In genomic region chr12:111443586-111443985, GRCh38 we compare ENCODE assay signal across 10 cellular contexts. TPM values are rescaled to one million over a fixed set of nuclear protein-coding genes. Genes with fewer than 3 reads are reported as not detected.
DNase-seq lines count a peak whose midpoint lies in the region; FAIRE-seq and TF ChIP-seq lines count a peak whose summit lies in the region.
"Had no signal": no experiment of that assay in that cellular context is flagged by ENCODE, and none has a peak within 500 bp of the region (broad histone marks: within the 10 kb centered on the region; RNA-seq: fewer than 3 reads in every experiment).

No MANE protein-coding gene starts in this region.

- peaks cover 9% of the 10 kb centered on the region for H4K20me1 ChIP-seq in keratinocyte (ENCODE audit: control insufficient read depth, extremely low read depth, insufficient read depth, low read length)

- peaks cover 67% of the 10 kb centered on the region for H3K36me3 Mint-ChIP-seq in activated T-helper 2 cell treated with anti-CD3 and anti-CD28 coated beads, Interferon-gamma antibody, Interleukin-2, Interleukin-4, amounts not matched to agents 10 μg/mL and 5 μg/mL and 100 μg/mL, durations not matched to agents 14 hours and 24 hours and 36 hours (ENCODE audit: low read depth)

- H3K4me3 ChIP-seq in keratinocyte (ENCODE audit: control insufficient read depth in 2 of 3, extremely low read depth in 1 of 3, insufficient read depth in 2 of 3, low read depth in 1 of 3, low read length in 3 of 3) (no peak overlapping the region), transverse colon (no peak overlapping the region)
- H3K4me3 ChIP-seq: thoracic aorta had no signal

- H3K4me3 Mint-ChIP-seq in activated T-helper 2 cell treated with anti-CD3 and anti-CD28 coated beads, Interferon-gamma antibody, Interleukin-2, Interleukin-4, amounts not matched to agents 10 μg/mL and 5 μg/mL and 100 μg/mL, durations not matched to agents 14 hours and 24 hours and 36 hours (ENCODE audit: low read depth): peak overlapping the region; percentile 19

- H3K4me1 ChIP-seq in keratinocyte (ENCODE audit: control insufficient read depth, extremely low read depth, insufficient read depth, low read length) (peaks cover 21% of the 10 kb centered on the region), transverse colon (peaks cover 43 to 86% (median 56%) of the 10 kb centered on the region in 4 donors)

- H3K27me3 ChIP-seq in keratinocyte (ENCODE audit: control insufficient read depth, extremely low read depth, insufficient read depth, low read length): no peaks in the 10 kb centered on the region
- H3K27me3 ChIP-seq in transverse colon: no peaks in the 10 kb centered on the region

- H3K27ac ChIP-seq in keratinocyte (ENCODE audit: control insufficient read depth, insufficient read depth, low read length) (peak overlapping the region; percentile 12), transverse colon (peak overlapping the region; percentile 66 to 77 (median 72))

- no peak overlapping the region for H2AFZ ChIP-seq in keratinocyte (ENCODE audit: control insufficient read depth, low read length)

- H3K9me3 Mint-ChIP-seq in activated T-helper 2 cell treated with anti-CD3 and anti-CD28 coated beads, Interferon-gamma antibody, Interleukin-2, Interleukin-4, amounts not matched to agents 10 μg/mL and 5 μg/mL and 100 μg/mL, durations not matched to agents 14 hours and 24 hours and 36 hours: no peaks in the 10 kb centered on the region

- H3K36me3 ChIP-seq in keratinocyte (ENCODE audit: control insufficient read depth in 2 of 2, extremely low read depth in 1 of 2, insufficient read depth in 2 of 2, low read length in 2 of 2) (peaks cover 10 to 41% of the 10 kb centered on the region in 2 experiments), transverse colon (no peaks in the 10 kb centered on the region)

- no peak for TF ChIP-seq POLR2A in transverse colon (IDR thresholded peaks at IDR 0.05)

- in situ Hi-C loops in transverse colon (cut with MboI; ENCODE audit: low pct_ligation_motif_present in 1 of 4, low pct_unique_long_range_greater_than_20kb in 1 of 4, low sequenced_read_pairs in 3 of 4): no loop called here

- dilution Hi-C loops in keratinocyte (cut with MboI; ENCODE audit: extremely low pct_ligation_motif_present, low sequenced_read_pairs): no loop called here

- TF ChIP-seq EP300 in transverse colon (IDR thresholded peaks at IDR 0.05; ENCODE audit: low read depth): no peak

- no peak overlapping the region for H3K4me2 ChIP-seq in keratinocyte (ENCODE audit: control insufficient read depth, extremely low read depth, insufficient read depth, low read depth, low read length)

- H3K27me3 Mint-ChIP-seq in activated T-helper 2 cell treated with anti-CD3 and anti-CD28 coated beads, Interferon-gamma antibody, Interleukin-2, Interleukin-4, amounts not matched to agents 10 μg/mL and 5 μg/mL and 100 μg/mL, durations not matched to agents 14 hours and 24 hours and 36 hours (ENCODE audit: low read depth): no peaks in the 10 kb centered on the region

- peak; percentile 57 for FAIRE-seq in keratinocyte (lab: Jason Lieb, UNC)

- peak in 2 of 3 donors; percentile 35 to 45 for DNase-seq in stimulated activated CD4-positive, alpha-beta T cell treated with anti-CD3 and anti-CD28 coated beads, Interleukin-12 subunit alpha, Interleukin-12 subunit beta, amount 100 ng/mL, for 48 hours (ENCODE audit: low read depth in 2 of 3, low spot score in 1 of 3)
- no peak for DNase-seq in stimulated activated CD4-positive, alpha-beta T cell treated with anti-CD3 and anti-CD28 coated beads, Interleukin-12 subunit alpha, Interleukin-12 subunit beta, amount 100 ng/mL, for 4 hours
- DNase-seq in activated T-helper 2 cell treated with anti-CD3 and anti-CD28 coated beads, Interferon-gamma antibody, Interleukin-2, Interleukin-4, amounts not matched to agents 10 μg/mL and 5 μg/mL and 100 μg/mL, durations not matched to agents 14 hours and 24 hours and 36 hours (ENCODE audit: low spot score): no peak
- DNase-seq in keratinocyte (ENCODE audit: low read depth, low spot score): no peak
- peak; percentile 23 for DNase-seq in transverse colon
- no peak for DNase-seq in NCI-H1930 (lab: John Stamatoyannopoulos, UW)
- DNase-seq in hepatic stellate cell (ENCODE audit: low spot score): no peak
- no peak for DNase-seq in NCI-H2196 (lab: John Stamatoyannopoulos, UW; ENCODE audit: unreplicated experiment)
- DNase-seq: DMS 273 treated with DMSO at 0.1 percent for 48 hours had no signal

- H3K27ac Mint-ChIP-seq in activated T-helper 2 cell treated with anti-CD3 and anti-CD28 coated beads, Interferon-gamma antibody, Interleukin-2, Interleukin-4, amounts not matched to agents 10 μg/mL and 5 μg/mL and 100 μg/mL, durations not matched to agents 14 hours and 24 hours and 36 hours: peak overlapping the region; percentile 63

- H3K79me2 ChIP-seq in keratinocyte (ENCODE audit: control insufficient read depth, insufficient read depth, low read length): peaks cover 40% of the 10 kb centered on the region

- intact Hi-C loops in activated T-helper 2 cell treated with anti-CD3 and anti-CD28 coated beads, Interferon-gamma antibody, Interleukin-2, Interleukin-4, amounts not matched to agents 10 μg/mL and 5 μg/mL and 100 μg/mL, durations not matched to agents 14 hours and 24 hours and 36 hours (cut with micrococcal nuclease): loop anchor here (10.0 kb wide), 1 partner anchor 241 kb away; the partner anchor contains the start of genes ACAD10 and BRAP
- intact Hi-C loops in transverse colon (cut with DNase I; ENCODE audit: low total_unique reads): loop anchor here (5.0 kb wide), 1 partner anchor 36 kb away; the partner anchor contains the start of gene SH2B3

- H3K9ac ChIP-seq in keratinocyte (ENCODE audit: control insufficient read depth, extremely low read depth, insufficient read depth, low read length): no peak overlapping the region

- no peak for TF ChIP-seq CTCF in keratinocyte (optimal IDR thresholded peaks at IDR 0.05 in 1 of 3, IDR thresholded peaks at IDR 0.05 in 1 of 3, conservative IDR thresholded peaks at IDR 0.05 in 1 of 3; ENCODE audit: extremely low read depth in 1 of 3, insufficient read depth in 2 of 3, low read length in 3 of 3)
- no peak for TF ChIP-seq CTCF in transverse colon (IDR thresholded peaks at IDR 0.05)

- H3K9me1 ChIP-seq in keratinocyte (ENCODE audit: control insufficient read depth, extremely low read depth, insufficient read depth, low read length): peaks cover 6% of the 10 kb centered on the region

- H3K9me3 ChIP-seq in keratinocyte (ENCODE audit: control insufficient read depth, low read depth, low read length): no peaks in the 10 kb centered on the region
- H3K9me3 ChIP-seq in transverse colon: no peaks in the 10 kb centered on the region
- H3K9me3 ChIP-seq: thoracic aorta had no signal

- H3K4me1 Mint-ChIP-seq in activated T-helper 2 cell treated with anti-CD3 and anti-CD28 coated beads, Interferon-gamma antibody, Interleukin-2, Interleukin-4, amounts not matched to agents 10 μg/mL and 5 μg/mL and 100 μg/mL, durations not matched to agents 14 hours and 24 hours and 36 hours (ENCODE audit: low read depth): peaks cover 71% of the 10 kb centered on the region

- 80 to 87% methylated on average over 2 to 7 of the region's 7 CpGs for WGBS in transverse colon (ENCODE audit: low coverage in 1 of 2), 2 donors

RNA-seq across cellular contexts. Expression of gene SH2B3, which starts 37.9 kb away (rescaled TPM):
- 48.3 and 50.9 TPM in 2 replicates for total RNA-seq in activated T-helper 2 cell treated with anti-CD3 and anti-CD28 coated beads, Interferon-gamma antibody, Interleukin-2, Interleukin-4, amounts not matched to agents 10 μg/mL and 5 μg/mL and 100 μg/mL, durations not matched to agents 14 hours and 24 hours and 36 hours
- polyA plus RNA-seq in keratinocyte: 4.2 to 11.3 TPM (median 7.7 TPM) in 3 replicates
- 0.30 TPM for polyA plus RNA-seq in keratinocyte (2011; ENCODE audit: low read depth)
- 7.7 and 8.1 TPM in 2 replicates for polyA plus RNA-seq in keratinocyte (2011; cell fraction: cytosol; rRNA removed)
- 7.7 and 8.3 TPM in 2 replicates for polyA plus RNA-seq in keratinocyte (2011; cell fraction: nucleus; rRNA removed)
- polyA plus RNA-seq in keratinocyte (2012; ENCODE audit: low replicate concordance): 0.87 and 7.8 TPM in 2 replicates
- polyA minus RNA-seq in keratinocyte: 4.7 to 21.2 TPM (median 7.5 TPM) in 3 replicates
- polyA minus RNA-seq in keratinocyte (2011; cell fraction: cytosol; rRNA and poly(A)+ RNA removed): 9.0 TPM
- 4.4 and 6.1 TPM in 2 replicates for polyA minus RNA-seq in keratinocyte (2011; cell fraction: nucleus; rRNA and poly(A)+ RNA removed)
- 10 to 100 TPM; 22.3 to 99.1 (median 43.6) TPM for total RNA-seq in transverse colon

Comparison
In these comparisons a context has a peak if more than half of its experiments do, and no peak if none do; other contexts are left out.
1. DNase-seq: peak in stimulated activated CD4-positive, alpha-beta T cell treated with anti-CD3 and anti-CD28 coated beads, Interleukin-12 subunit alpha, Interleukin-12 subunit beta, amount 100 ng/mL, for 48 hours (2 of 3) and transverse colon (single experiment); none in stimulated activated CD4-positive, alpha-beta T cell treated with anti-CD3 and anti-CD28 coated beads, Interleukin-12 subunit alpha, Interleukin-12 subunit beta, amount 100 ng/mL, for 4 hours (single experiment), activated T-helper 2 cell treated with anti-CD3 and anti-CD28 coated beads, Interferon-gamma antibody, Interleukin-2, Interleukin-4, amounts not matched to agents 10 μg/mL and 5 μg/mL and 100 μg/mL, durations not matched to agents 14 hours and 24 hours and 36 hours (single experiment), keratinocyte (single experiment), NCI-H1930 (0 of 2), hepatic stellate cell (single experiment) and NCI-H2196 (single experiment).